ENCODE assay signal across 16 cellular contexts in genomic region chr10:17038627-17039026, GRCh38.
A peak's percentile ranks its signal among the peaks of the same experiment; 100 is the strongest.
DNase-seq lines count a peak whose midpoint lies in the region; ATAC-seq and TF ChIP-seq lines count a peak whose summit lies in the region.
"Had no signal": no experiment of that assay in that cellular context is flagged by ENCODE, and none has a peak within 500 bp of the region (broad histone marks: within the 10 kb centered on the region; RNA-seq: fewer than 3 reads in every experiment).

No MANE protein-coding gene starts in this region.

- no peak overlapping the region for H3K4me3 ChIP-seq in right atrium auricular region
- H3K4me3 ChIP-seq: BLaER1 treated with 17β-estradiol and CSF1 and Interleukin-3, amounts not matched to agents 10 nM and 100 nM; GM23338 had no signal

- DNase-seq in EH (ENCODE audit: low read depth) = peak; percentile 63
- DNase-seq in right atrium auricular region (ENCODE audit: low spot score) = peak; percentile 86
- peak; percentile 95 for DNase-seq in stromal cell of bone marrow (ENCODE audit: low read depth)
- no peak for DNase-seq in activated gamma-delta T cell treated with Interleukin-2 at 50 U/mL for 16 hours
- DNase-seq in effector memory CD8-positive, alpha-beta T cell = no peak
- DNase-seq: activated naive CD8-positive, alpha-beta T cell treated with anti-CD3 and anti-CD28 coated beads, Interleukin-2, amount 50 U/mL, for 24 hours; EL; NCI-H2107; NK-92 treated with Interleukin-12 subunit alpha and Interleukin-12 subunit beta, amount 100 ng/mL, for 24 hours; SW 1271 had no signal

- H3K4me3 Mint-ChIP-seq in brain = no peak overlapping the region
- H3K4me3 Mint-ChIP-seq in effector memory CD8-positive, alpha-beta T cell = no peak overlapping the region
- H3K4me3 Mint-ChIP-seq: activated naive CD8-positive, alpha-beta T cell treated with anti-CD3 and anti-CD28 coated beads, Interleukin-2, amount 50 U/mL, for 24 hours; GM23338 had no signal

- peak overlapping the region in 3 of 5 experiments; percentile 21 to 80 (median 75) for H3K27ac Mint-ChIP-seq in brain
- no peak overlapping the region for H3K27ac Mint-ChIP-seq in effector memory CD8-positive, alpha-beta T cell
- H3K27ac Mint-ChIP-seq: activated naive CD8-positive, alpha-beta T cell treated with anti-CD3 and anti-CD28 coated beads, Interleukin-2, amount 50 U/mL, for 24 hours; GM23338 had no signal

- no peaks in the 10 kb centered on the region for H3K9me3 ChIP-seq in right atrium auricular region
- H3K9me3 ChIP-seq: BLaER1 treated with 17β-estradiol and CSF1 and Interleukin-3, amounts not matched to agents 10 nM and 100 nM; neutrophil had no signal

- H3K36me3 ChIP-seq in right atrium auricular region = no peaks in the 10 kb centered on the region
- H3K36me3 ChIP-seq: BLaER1 treated with 17β-estradiol and CSF1 and Interleukin-3, amounts not matched to agents 10 nM and 100 nM; neutrophil had no signal

- ATAC-seq in HG03442 (IDR thresholded peaks at IDR 0.05; ENCODE audit: unreplicated experiment) (no peak), GM18517 (IDR thresholded peaks at IDR 0.05; ENCODE audit: unreplicated experiment) (no peak)
- no peak for ATAC-seq in effector memory CD8-positive, alpha-beta T cell (replicated peaks)
- ATAC-seq: activated naive CD8-positive, alpha-beta T cell treated with anti-CD3 and anti-CD28 coated beads, Interleukin-2, amount 50 U/mL, for 24 hours; GM23338 had no signal

- no peaks in the 10 kb centered on the region for H3K9me3 Mint-ChIP-seq in brain
- no peaks in the 10 kb centered on the region for H3K9me3 Mint-ChIP-seq in effector memory CD8-positive, alpha-beta T cell
- H3K9me3 Mint-ChIP-seq: activated naive CD8-positive, alpha-beta T cell treated with anti-CD3 and anti-CD28 coated beads, Interleukin-2, amount 50 U/mL, for 24 hours; GM23338 had no signal

- no peak for TF ChIP-seq CTCF in brain (conservative IDR thresholded peaks at IDR 0.05)
- no peak for TF ChIP-seq CTCF in right atrium auricular region (IDR thresholded peaks at IDR 0.05)

- peak overlapping the region; percentile 39 to 75 for H3K27ac ChIP-seq in right atrium auricular region
- H3K27ac ChIP-seq: BLaER1 treated with 17β-estradiol and CSF1 and Interleukin-3, amounts not matched to agents 10 nM and 100 nM; neutrophil had no signal

- no peaks in the 10 kb centered on the region for H3K27me3 ChIP-seq in right atrium auricular region
- H3K27me3 ChIP-seq: BLaER1 treated with 17β-estradiol and CSF1 and Interleukin-3, amounts not matched to agents 10 nM and 100 nM; neutrophil had no signal

- H3K4me1 Mint-ChIP-seq in brain = peaks cover 13% of the 10 kb centered on the region
- H3K4me1 Mint-ChIP-seq in effector memory CD8-positive, alpha-beta T cell (ENCODE audit: low read depth in 2 of 2) = peaks cover 6 to 14% of the 10 kb centered on the region in 2 donors

- peaks cover 0 to 3% of the 10 kb centered on the region in 2 donors for H3K4me1 ChIP-seq in right atrium auricular region

- no peaks in the 10 kb centered on the region for H3K27me3 Mint-ChIP-seq in brain
- no peaks in the 10 kb centered on the region for H3K27me3 Mint-ChIP-seq in effector memory CD8-positive, alpha-beta T cell
- H3K27me3 Mint-ChIP-seq: activated naive CD8-positive, alpha-beta T cell treated with anti-CD3 and anti-CD28 coated beads, Interleukin-2, amount 50 U/mL, for 24 hours had no signal

- H3K36me3 Mint-ChIP-seq in brain = no peaks in the 10 kb centered on the region
- H3K36me3 Mint-ChIP-seq in effector memory CD8-positive, alpha-beta T cell (ENCODE audit: insufficient read depth) = peaks cover 4% of the 10 kb centered on the region

Comparison
In these comparisons a context has a peak if more than half of its experiments do, and no peak if none do; other contexts are left out.
1. DNase-seq: peak in EH (single experiment), right atrium auricular region (single experiment) and stromal cell of bone marrow (single experiment); none in activated gamma-delta T cell treated with Interleukin-2 at 50 U/mL for 16 hours (single experiment) and effector memory CD8-positive, alpha-beta T cell (0 of 3).
2. H3K27ac Mint-ChIP-seq: peak in brain (3 of 5); none in effector memory CD8-positive, alpha-beta T cell (0 of 2).